Comparison of ENCODE assay signal across 1 cellular context in the genomic region with DNA sequence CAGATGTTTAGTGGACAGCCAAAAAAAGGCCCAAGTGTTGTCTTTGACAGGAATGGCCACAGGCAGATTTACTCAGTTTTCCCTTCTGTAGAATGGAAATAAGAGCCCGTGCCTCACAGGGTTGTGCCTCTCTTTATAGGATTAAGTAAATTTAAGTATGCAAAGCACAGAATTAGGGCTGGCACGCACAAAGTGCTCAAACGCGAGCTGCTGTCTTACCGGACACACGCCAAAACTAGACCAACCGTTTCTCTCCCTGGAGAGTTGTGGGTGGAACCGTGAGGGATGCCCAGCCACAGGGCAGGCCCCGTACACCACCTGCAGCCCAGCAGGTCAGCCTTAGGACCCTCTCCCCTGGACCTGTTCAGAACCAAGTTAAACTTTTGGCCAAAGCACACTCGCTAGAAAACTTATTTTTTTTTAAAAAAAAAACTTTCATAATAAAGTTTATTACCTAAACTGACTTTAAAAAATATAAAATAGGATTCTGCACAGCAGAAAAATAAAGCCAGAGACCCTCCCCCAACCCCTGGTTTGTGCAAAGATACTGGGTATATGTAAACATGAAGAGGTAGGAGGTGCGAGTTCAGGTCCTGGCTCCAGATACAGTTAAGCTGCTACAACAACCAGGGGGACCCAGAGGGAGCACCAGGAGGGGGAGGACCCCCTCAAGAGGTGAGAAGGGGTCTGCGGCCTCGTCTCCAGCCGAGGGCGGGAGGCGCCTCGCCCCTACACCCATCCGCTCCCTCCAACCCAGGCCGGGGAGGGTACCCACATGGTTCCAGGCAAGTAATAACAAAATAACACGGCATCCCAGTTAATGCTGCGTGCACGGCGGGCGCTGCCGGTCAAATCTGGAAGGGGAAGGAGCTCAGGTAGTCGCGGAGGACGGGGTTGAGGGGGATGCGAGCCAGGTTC.
TF ChIP-seq lines count a peak whose summit lies in the region.

No MANE protein-coding gene starts in this region.

TF ChIP-seq in A549, 52 proteins besides CTCF, POLR2A, EP300 and RAD21 (continued from another document):
- TF ChIP-seq PBX3 (IDR thresholded peaks at IDR 0.05) (no peak), ESRRA (IDR thresholded peaks at IDR 0.05; ENCODE audit: borderline replicate concordance, low read length) (no peak)
TF ChIP-seq in A549: peak in this region for 0.
